Comparison of ENCODE assay signal across 1 cellular context in the genomic region with DNA sequence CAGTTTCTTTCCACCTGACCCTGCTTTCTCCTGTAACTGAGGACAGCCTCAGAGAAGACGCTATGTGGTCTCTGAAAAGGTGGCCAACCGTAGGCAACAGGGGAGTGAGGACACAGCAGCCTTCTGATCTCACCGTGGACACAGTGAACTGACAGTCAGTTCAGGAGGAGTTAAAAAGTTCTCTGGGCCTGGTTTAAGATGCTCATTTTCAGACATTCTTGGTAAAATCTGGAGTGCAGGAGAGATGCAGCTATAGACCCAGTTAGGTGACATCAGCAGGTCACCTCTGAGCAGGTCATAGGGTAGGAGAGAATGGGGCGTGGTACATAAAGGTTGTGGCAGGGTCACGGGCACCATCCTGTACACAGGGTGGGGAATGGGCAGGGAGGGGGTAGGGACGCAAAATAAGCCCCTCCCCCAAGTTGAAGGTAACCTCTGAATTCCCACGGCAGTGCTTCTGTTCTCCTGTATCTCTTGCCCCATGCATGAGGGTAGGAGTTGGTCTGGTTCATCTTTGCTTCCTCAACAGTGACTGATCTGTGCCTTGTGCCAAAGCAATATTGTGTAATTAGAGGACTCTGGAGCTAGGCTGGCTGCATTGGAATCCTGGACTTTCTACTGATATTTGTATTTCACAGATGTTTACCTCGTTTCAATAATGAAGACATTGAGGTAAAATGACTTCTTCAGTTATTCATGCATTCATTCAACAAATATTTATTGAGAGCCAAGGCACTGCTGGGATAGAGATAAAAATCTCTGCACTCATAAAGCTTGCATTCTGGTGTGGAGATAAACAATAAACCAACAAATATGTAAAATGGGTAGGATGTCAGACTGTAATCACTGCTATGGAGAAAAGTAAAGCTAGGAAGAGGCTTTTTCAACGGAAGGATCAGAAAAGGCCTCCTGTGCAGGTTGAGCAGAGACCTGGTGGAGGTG.
TF ChIP-seq lines count a peak whose summit lies in the region.

No MANE protein-coding gene starts in this region.

TF ChIP-seq in HepG2, 621 proteins besides CTCF, POLR2A, EP300 and RAD21 (continued from another document and continues in another):
- no peak for TF ChIP-seq ZNF770 (CRISPR knock-in tag; IDR thresholded peaks at IDR 0.05)
- no peak for TF ChIP-seq ZNF563 (CRISPR knock-in tag; IDR thresholded peaks at IDR 0.05)
- no peak for TF ChIP-seq CREB3 (CRISPR knock-in tag; IDR thresholded peaks at IDR 0.05)
- TF ChIP-seq SP140L (CRISPR knock-in tag; IDR thresholded peaks at IDR 0.05; ENCODE audit: borderline replicate concordance), result no peak
- no peak for TF ChIP-seq MIER2 (CRISPR knock-in tag; IDR thresholded peaks at IDR 0.05)
- TF ChIP-seq ZNF784 (CRISPR knock-in tag; IDR thresholded peaks at IDR 0.05; ENCODE audit: borderline replicate concordance), result no peak
- TF ChIP-seq CBX1 (IDR thresholded peaks at IDR 0.05; ENCODE audit: low read depth), result no peak
- TF ChIP-seq ZNF260 (CRISPR knock-in tag; IDR thresholded peaks at IDR 0.05; ENCODE audit: borderline replicate concordance, low read depth), result no peak
- TF ChIP-seq, protein P1, sequence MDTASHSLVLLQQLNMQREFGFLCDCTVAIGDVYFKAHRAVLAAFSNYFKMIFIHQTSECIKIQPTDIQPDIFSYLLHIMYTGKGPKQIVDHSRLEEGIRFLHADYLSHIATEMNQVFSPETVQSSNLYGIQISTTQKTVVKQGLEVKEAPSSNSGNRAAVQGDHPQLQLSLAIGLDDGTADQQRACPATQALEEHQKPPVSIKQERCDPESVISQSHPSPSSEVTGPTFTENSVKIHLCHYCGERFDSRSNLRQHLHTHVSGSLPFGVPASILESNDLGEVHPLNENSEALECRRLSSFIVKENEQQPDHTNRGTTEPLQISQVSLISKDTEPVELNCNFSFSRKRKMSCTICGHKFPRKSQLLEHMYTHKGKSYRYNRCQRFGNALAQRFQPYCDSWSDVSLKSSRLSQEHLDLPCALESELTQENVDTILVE (CRISPR knock-in tag; IDR thresholded peaks at IDR 0.05), result no peak
- TF ChIP-seq ZNF34 (CRISPR knock-in tag; IDR thresholded peaks at IDR 0.05; ENCODE audit: borderline replicate concordance), result no peak
- 0 out of 2 replicates have a peak, but pooled peaks have one; percentile 19 for TF ChIP-seq ZNF335 (CRISPR knock-in tag; IDR thresholded peaks at IDR 0.05)
- TF ChIP-seq, protein P2, sequence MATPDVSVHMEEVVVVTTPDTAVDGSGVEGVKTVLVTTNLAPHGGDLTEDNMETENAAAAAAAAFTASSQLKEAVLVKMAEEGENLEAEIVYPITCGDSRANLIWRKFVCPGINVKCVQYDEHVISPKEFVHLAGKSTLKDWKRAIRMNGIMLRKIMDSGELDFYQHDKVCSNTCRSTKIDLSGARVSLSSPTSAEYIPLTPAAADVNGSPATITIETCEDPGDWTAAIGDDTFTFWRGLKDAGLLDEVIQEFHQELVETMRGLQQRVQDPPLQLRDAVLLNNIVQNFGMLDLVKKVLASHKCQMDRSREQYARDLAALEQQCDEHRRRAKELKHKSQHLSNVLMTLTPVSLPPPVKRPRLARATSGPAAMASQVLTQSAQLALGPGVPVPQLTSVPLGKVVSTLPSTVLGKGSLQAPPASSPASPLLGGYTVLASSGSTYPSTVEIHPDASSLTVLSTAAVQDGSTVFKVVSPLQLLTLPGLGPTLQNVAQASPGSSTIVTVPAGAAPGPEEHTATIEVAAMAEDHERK (CRISPR knock-in tag; IDR thresholded peaks at IDR 0.05; ENCODE audit: low read depth), result no peak
- TF ChIP-seq ZNF646 (CRISPR knock-in tag; IDR thresholded peaks at IDR 0.05), result no peak
- TF ChIP-seq IKZF1 (IDR thresholded peaks at IDR 0.05), result no peak
- no peak for TF ChIP-seq ZNF510 (CRISPR knock-in tag; IDR thresholded peaks at IDR 0.05; ENCODE audit: low read depth)
- no peak for TF ChIP-seq ETS1 (CRISPR knock-in tag; IDR thresholded peaks at IDR 0.05)
- TF ChIP-seq LRRFIP1 (CRISPR knock-in tag; conservative IDR thresholded peaks at IDR 0.05), result no peak
- TF ChIP-seq SRSF9 (IDR thresholded peaks at IDR 0.05; ENCODE audit: borderline replicate concordance, insufficient read depth, low read depth, low read length, poor library complexity, severe bottlenecking), result no peak
- TF ChIP-seq, protein P3, sequence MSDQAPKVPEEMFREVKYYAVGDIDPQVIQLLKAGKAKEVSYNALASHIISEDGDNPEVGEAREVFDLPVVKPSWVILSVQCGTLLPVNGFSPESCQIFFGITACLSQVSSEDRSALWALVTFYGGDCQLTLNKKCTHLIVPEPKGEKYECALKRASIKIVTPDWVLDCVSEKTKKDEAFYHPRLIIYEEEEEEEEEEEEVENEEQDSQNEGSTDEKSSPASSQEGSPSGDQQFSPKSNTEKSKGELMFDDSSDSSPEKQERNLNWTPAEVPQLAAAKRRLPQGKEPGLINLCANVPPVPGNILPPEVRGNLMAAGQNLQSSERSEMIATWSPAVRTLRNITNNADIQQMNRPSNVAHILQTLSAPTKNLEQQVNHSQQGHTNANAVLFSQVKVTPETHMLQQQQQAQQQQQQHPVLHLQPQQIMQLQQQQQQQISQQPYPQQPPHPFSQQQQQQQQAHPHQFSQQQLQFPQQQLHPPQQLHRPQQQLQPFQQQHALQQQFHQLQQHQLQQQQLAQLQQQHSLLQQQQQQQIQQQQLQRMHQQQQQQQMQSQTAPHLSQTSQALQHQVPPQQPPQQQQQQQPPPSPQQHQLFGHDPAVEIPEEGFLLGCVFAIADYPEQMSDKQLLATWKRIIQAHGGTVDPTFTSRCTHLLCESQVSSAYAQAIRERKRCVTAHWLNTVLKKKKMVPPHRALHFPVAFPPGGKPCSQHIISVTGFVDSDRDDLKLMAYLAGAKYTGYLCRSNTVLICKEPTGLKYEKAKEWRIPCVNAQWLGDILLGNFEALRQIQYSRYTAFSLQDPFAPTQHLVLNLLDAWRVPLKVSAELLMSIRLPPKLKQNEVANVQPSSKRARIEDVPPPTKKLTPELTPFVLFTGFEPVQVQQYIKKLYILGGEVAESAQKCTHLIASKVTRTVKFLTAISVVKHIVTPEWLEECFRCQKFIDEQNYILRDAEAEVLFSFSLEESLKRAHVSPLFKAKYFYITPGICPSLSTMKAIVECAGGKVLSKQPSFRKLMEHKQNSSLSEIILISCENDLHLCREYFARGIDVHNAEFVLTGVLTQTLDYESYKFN (CRISPR knock-in tag; conservative IDR thresholded peaks at IDR 0.05), result peak; percentile 84
- TF ChIP-seq ZNF292 (CRISPR knock-in tag; IDR thresholded peaks at IDR 0.05; ENCODE audit: borderline replicate concordance, low read depth), result no peak; the same call in 1 of the 2 replicates
- no peak for TF ChIP-seq SSRP1 (CRISPR knock-in tag; IDR thresholded peaks at IDR 0.05)
- no peak for TF ChIP-seq ZNF496 (CRISPR knock-in tag; IDR thresholded peaks at IDR 0.05; ENCODE audit: insufficient replicate concordance)
- no peak for TF ChIP-seq SOX6 (IDR thresholded peaks at IDR 0.05)
- TF ChIP-seq SOX6 (CRISPR knock-in tag; IDR thresholded peaks at IDR 0.05), result peak; percentile 86
- no peak for TF ChIP-seq NAIF1 (CRISPR knock-in tag; IDR thresholded peaks at IDR 0.05; ENCODE audit: borderline replicate concordance)
